Comparison of ENCODE assay signal across 19 cellular contexts in genomic region chr12:108315486-108316105, GRCh38. TPM values are rescaled to one million over a fixed set of nuclear protein-coding genes. Genes with fewer than 3 reads are reported as not detected.
DNase-seq lines count a peak whose midpoint lies in the region; ATAC-seq, FAIRE-seq and TF ChIP-seq lines count a peak whose summit lies in the region.
"Had no signal": no experiment of that assay in that cellular context is flagged by ENCODE, and none has a peak within 500 bp of the region (broad histone marks: within the 10 kb centered on the region; RNA-seq: fewer than 3 reads in every experiment).

No MANE protein-coding gene starts in this region.

- intact Hi-C loops in dorsolateral prefrontal cortex (cut with DNase I), result no loop called here

- no peaks in the 10 kb centered on the region for H3K27me3 Mint-ChIP-seq in osteocyte (ENCODE audit: unreplicated experiment)

- TF ChIP-seq POLR2A in GM12891 (IDR thresholded peaks at IDR 0.05; ENCODE audit: low read depth, low read length) (no peak), NB4 (IDR thresholded peaks at IDR 0.05; ENCODE audit: extremely low read depth, insufficient read length) (no peak)

- peak overlapping the region in 30 of 59 donors; percentile 5 to 70 (median 35) for H3K27ac ChIP-seq in dorsolateral prefrontal cortex

- no peak overlapping the region for H3K4me3 Mint-ChIP-seq in osteocyte (ENCODE audit: unreplicated experiment)
- H3K4me3 Mint-ChIP-seq: activated CD4-positive, alpha-beta memory T cell treated with anti-CD3 and anti-CD28 coated beads, Interleukin-2, amount 10 ng/mL, durations not matched to agents 7 days and 5 days; B cell; HFFc6 had no signal

- H3K4me1 Mint-ChIP-seq in osteocyte (ENCODE audit: unreplicated experiment), result peaks cover 56% of the 10 kb centered on the region

- FAIRE-seq in GM12891 (lab: Jason Lieb, UNC), result no peak
- FAIRE-seq: TTC549 had no signal

- H3K27me3 ChIP-seq in dorsolateral prefrontal cortex, result no peaks in the 10 kb centered on the region
- H3K27me3 ChIP-seq: body of pancreas, MG63 had no signal

- DNase-seq in GM12891 (ENCODE audit: insufficient read length, low spot score) (no peak), NB4 (ENCODE audit: low read depth) (peak; percentile 42), dorsolateral prefrontal cortex (no peak), osteocyte (ENCODE audit: extremely low spot score, unreplicated experiment) (no peak), GM13977 (ENCODE audit: low spot score) (no peak)
- no peak for DNase-seq in activated naive CD4-positive, alpha-beta T cell treated with anti-CD3 and anti-CD28 coated beads, Interleukin-2, amount 50 U/mL, for 16 hours
- DNase-seq: activated CD4-positive, alpha-beta memory T cell treated with anti-CD3 and anti-CD28 coated beads, Interleukin-2, amount 10 ng/mL, durations not matched to agents 7 days and 5 days; activated effector memory CD4-positive, alpha-beta T cell treated with anti-CD3 and anti-CD28 coated beads, Interleukin-2, amount 50 U/mL, for 16 hours; body of pancreas; DND-41; HFFc6; MG63; NCI-H2171 treated with DMSO at 0.1 percent for 48 hours; NK-92 treated with Interleukin-12 subunit alpha and Interleukin-12 subunit beta, amount 100 ng/mL, for 24 hours had no signal

- no peaks in the 10 kb centered on the region for H3K9me3 Mint-ChIP-seq in osteocyte (ENCODE audit: unreplicated experiment)
- H3K9me3 Mint-ChIP-seq: activated CD4-positive, alpha-beta memory T cell treated with anti-CD3 and anti-CD28 coated beads, Interleukin-2, amount 10 ng/mL, durations not matched to agents 7 days and 5 days had no signal

- no peak for TF ChIP-seq CTCF in NB4 (IDR thresholded peaks at IDR 0.05; ENCODE audit: low read depth, low read length)
- TF ChIP-seq CTCF in dorsolateral prefrontal cortex (IDR thresholded peaks at IDR 0.05 in 54 of 56, conservative IDR thresholded peaks at IDR 0.05 in 2 of 56; ENCODE audit: low read depth in 1 of 56, partially characterized antibody in 56 of 56), result no peak
- no peak for TF ChIP-seq CTCF in osteocyte (IDR thresholded peaks at IDR 0.05)
- no peak for TF ChIP-seq CTCF in GM13977 (IDR thresholded peaks at IDR 0.05; ENCODE audit: extremely low read depth, insufficient read depth, missing control alignments)

- ATAC-seq in HG03457 (IDR thresholded peaks at IDR 0.05; ENCODE audit: unreplicated experiment) (no peak), HG03469 (IDR thresholded peaks at IDR 0.05; ENCODE audit: unreplicated experiment) (no peak)
- ATAC-seq: body of pancreas had no signal

- H3K4me3 ChIP-seq in NB4 (ENCODE audit: low read depth, low read length) (no peak overlapping the region), dorsolateral prefrontal cortex (no peak overlapping the region)
- H3K4me3 ChIP-seq: body of pancreas, MG63 had no signal

- peak overlapping the region; percentile 96 for H3K27ac Mint-ChIP-seq in osteocyte (ENCODE audit: unreplicated experiment)
- H3K27ac Mint-ChIP-seq: activated CD4-positive, alpha-beta memory T cell treated with anti-CD3 and anti-CD28 coated beads, Interleukin-2, amount 10 ng/mL, durations not matched to agents 7 days and 5 days; B cell; HFFc6 had no signal

- in situ Hi-C loops in GM13977 (cut with MboI; ENCODE audit: low pct_unique_long_range_greater_than_20kb, low sequenced_read_pairs, unreplicated experiment), result no loop called here

- H3K36me3 Mint-ChIP-seq in osteocyte (ENCODE audit: unreplicated experiment), result peaks cover 23% of the 10 kb centered on the region

TF ChIP-seq in GM12891, 5 proteins besides CTCF, POLR2A, EP300 and RAD21:
- TF ChIP-seq POLR2AphosphoS5 (IDR thresholded peaks at IDR 0.05; ENCODE audit: low read depth, low read length) (no peak), TAF1 (IDR thresholded peaks at IDR 0.05; ENCODE audit: low read depth, low read length) (no peak), POU2F2 (IDR thresholded peaks at IDR 0.05; ENCODE audit: low read depth, low read length) (no peak), SPI1 (IDR thresholded peaks at IDR 0.05; ENCODE audit: low read depth, low read length) (peak; percentile 85)

RNA-seq across cellular contexts. Expression of gene CMKLR1, which starts 23.5 kb away (rescaled TPM):
- 11.8 TPM for polyA plus RNA-seq in GM12891 (2012; ENCODE audit: low read depth, missing spikeins)
- total RNA-seq in dorsolateral prefrontal cortex (10 to 100 TPM in 1 of 120 experiments, 1 to 10 TPM in 119; 1.3 to 10.8 (median 3.7) TPM), osteocyte (47.5 and 48.5 TPM in 2 replicates)
- total RNA-seq: activated CD4-positive, alpha-beta memory T cell treated with anti-CD3 and anti-CD28 coated beads, Interleukin-2, amount 10 ng/mL, durations not matched to agents 7 days and 5 days; HFFc6; SK-MEL-5 had no signal
